1 cellular context compared by ENCODE assay signal in the genomic region with DNA sequence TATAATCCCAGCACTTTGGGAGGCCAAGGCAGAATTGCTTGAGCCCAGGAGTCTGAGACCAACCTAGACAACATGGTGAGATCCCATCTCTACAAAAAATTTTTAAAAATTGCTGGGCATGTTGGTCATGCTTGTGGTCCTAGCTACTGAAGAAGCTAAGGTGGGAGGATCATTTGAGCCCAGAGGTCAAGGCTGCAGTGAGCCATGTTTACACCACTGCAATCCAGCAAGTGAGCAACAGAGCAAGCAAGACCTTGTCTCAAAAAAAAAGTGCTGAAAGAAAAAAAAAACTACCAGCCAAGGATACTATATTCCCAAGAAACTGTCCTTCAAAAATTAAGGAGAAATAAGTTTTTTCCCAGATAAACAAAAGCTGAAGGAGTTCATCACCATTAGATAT.
A peak's percentile ranks its signal among the peaks of the same experiment; 100 is the strongest.
TF ChIP-seq lines count a peak whose summit lies in the region.

No MANE protein-coding gene starts in this region.

TF ChIP-seq in HepG2, 621 proteins besides CTCF, POLR2A, EP300 and RAD21 (continued from another document and continues in another):
- TF ChIP-seq NR0B2 (CRISPR knock-in tag; IDR thresholded peaks at IDR 0.05) (no peak), NR3C1 (CRISPR knock-in tag; IDR thresholded peaks at IDR 0.05) (no peak), ZNF234 (CRISPR knock-in tag; conservative IDR thresholded peaks at IDR 0.05) (no peak), ZNF333 (CRISPR knock-in tag; IDR thresholded peaks at IDR 0.05; ENCODE audit: borderline replicate concordance) (no peak), ZIK1 (CRISPR knock-in tag; IDR thresholded peaks at IDR 0.05; ENCODE audit: borderline replicate concordance, low read depth) (no peak), FOSL1 (CRISPR knock-in tag; IDR thresholded peaks at IDR 0.05; ENCODE audit: borderline replicate concordance) (no peak), TBX2 (CRISPR knock-in tag; IDR thresholded peaks at IDR 0.05; ENCODE audit: borderline replicate concordance) (no peak), ZNF563 (CRISPR knock-in tag; IDR thresholded peaks at IDR 0.05) (no peak), KDM1A (CRISPR knock-in tag; IDR thresholded peaks at IDR 0.05) (no peak), XBP1 (CRISPR knock-in tag; IDR thresholded peaks at IDR 0.05) (no peak), CENPX (CRISPR knock-in tag; IDR thresholded peaks at IDR 0.05) (no peak), DPF2 (CRISPR knock-in tag; IDR thresholded peaks at IDR 0.05; ENCODE audit: borderline replicate concordance, low read depth) (0 out of 2 replicates have a peak, but pooled peaks have one; percentile 44), SMAD3 (CRISPR knock-in tag; IDR thresholded peaks at IDR 0.05) (no peak), ZNF382 (CRISPR knock-in tag; IDR thresholded peaks at IDR 0.05; ENCODE audit: borderline replicate concordance) (no peak), ZNF577 (CRISPR knock-in tag; IDR thresholded peaks at IDR 0.05; ENCODE audit: borderline replicate concordance, low read depth) (no peak), ZNF605 (CRISPR knock-in tag; IDR thresholded peaks at IDR 0.05) (no peak), FOXO1 (CRISPR knock-in tag; IDR thresholded peaks at IDR 0.05) (peak; percentile 84), NCOA2 (CRISPR knock-in tag; IDR thresholded peaks at IDR 0.05) (peak; percentile 74), SIX4 (CRISPR knock-in tag; IDR thresholded peaks at IDR 0.05) (0 out of 2 replicates have a peak, but pooled peaks have one; percentile 14), ZMAT3 (CRISPR knock-in tag; conservative IDR thresholded peaks at IDR 0.05) (0 out of 2 replicates have a peak, but pooled peaks have one; percentile 57), ZNF335 (CRISPR knock-in tag; IDR thresholded peaks at IDR 0.05) (no peak), ZNF670 (CRISPR knock-in tag; IDR thresholded peaks at IDR 0.05; ENCODE audit: borderline replicate concordance) (no peak), RXRB (CRISPR knock-in tag; IDR thresholded peaks at IDR 0.05; ENCODE audit: borderline replicate concordance) (peak; percentile 66), IRF2 (CRISPR knock-in tag; IDR thresholded peaks at IDR 0.05) (0 out of 2 replicates have a peak, but pooled peaks have one; percentile 21), SRSF1 (optimal IDR thresholded peaks at IDR 0.05; ENCODE audit: low read depth, low read length) (no peak), ZUFSP (CRISPR knock-in tag; IDR thresholded peaks at IDR 0.05; ENCODE audit: borderline replicate concordance) (no peak), FOXK2 (IDR thresholded peaks at IDR 0.05) (no peak), ZNF451 (CRISPR knock-in tag; IDR thresholded peaks at IDR 0.05) (no peak), THAP8 (CRISPR knock-in tag; IDR thresholded peaks at IDR 0.05; ENCODE audit: borderline replicate concordance) (no peak), SOX13 (IDR thresholded peaks at IDR 0.05) (no peak), SOX13 (CRISPR knock-in tag; conservative IDR thresholded peaks at IDR 0.05 in 1 of 2, IDR thresholded peaks at IDR 0.05 in 1 of 2) (peak in 1 of 2 experiments; percentile 70; a peak in 2 of 4 replicates), EHMT2 (IDR thresholded peaks at IDR 0.05; ENCODE audit: borderline replicate concordance, low read depth, low read length) (no peak)
- TF ChIP-seq, protein P1, sequence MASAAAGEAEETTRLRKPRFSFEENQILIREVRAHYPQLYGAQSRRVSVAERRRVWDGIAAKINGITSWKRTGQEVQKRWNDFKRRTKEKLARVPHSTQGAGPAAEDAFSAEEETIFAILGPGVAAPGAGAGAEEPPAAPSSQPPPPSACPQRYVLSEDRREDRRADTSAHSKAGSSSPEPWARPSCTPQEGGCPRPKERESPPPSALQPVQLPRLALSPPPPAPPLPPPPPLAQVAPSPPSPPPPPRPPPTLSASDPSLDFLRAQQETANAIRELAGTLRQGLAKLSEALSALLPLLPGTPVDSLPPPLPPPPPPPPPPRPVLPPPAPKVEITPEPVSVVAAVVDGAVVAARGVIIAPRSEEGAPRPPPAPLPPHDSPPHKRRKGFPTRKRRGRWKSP (CRISPR knock-in tag; IDR thresholded peaks at IDR 0.05), result no peak
- TF ChIP-seq, protein P2, sequence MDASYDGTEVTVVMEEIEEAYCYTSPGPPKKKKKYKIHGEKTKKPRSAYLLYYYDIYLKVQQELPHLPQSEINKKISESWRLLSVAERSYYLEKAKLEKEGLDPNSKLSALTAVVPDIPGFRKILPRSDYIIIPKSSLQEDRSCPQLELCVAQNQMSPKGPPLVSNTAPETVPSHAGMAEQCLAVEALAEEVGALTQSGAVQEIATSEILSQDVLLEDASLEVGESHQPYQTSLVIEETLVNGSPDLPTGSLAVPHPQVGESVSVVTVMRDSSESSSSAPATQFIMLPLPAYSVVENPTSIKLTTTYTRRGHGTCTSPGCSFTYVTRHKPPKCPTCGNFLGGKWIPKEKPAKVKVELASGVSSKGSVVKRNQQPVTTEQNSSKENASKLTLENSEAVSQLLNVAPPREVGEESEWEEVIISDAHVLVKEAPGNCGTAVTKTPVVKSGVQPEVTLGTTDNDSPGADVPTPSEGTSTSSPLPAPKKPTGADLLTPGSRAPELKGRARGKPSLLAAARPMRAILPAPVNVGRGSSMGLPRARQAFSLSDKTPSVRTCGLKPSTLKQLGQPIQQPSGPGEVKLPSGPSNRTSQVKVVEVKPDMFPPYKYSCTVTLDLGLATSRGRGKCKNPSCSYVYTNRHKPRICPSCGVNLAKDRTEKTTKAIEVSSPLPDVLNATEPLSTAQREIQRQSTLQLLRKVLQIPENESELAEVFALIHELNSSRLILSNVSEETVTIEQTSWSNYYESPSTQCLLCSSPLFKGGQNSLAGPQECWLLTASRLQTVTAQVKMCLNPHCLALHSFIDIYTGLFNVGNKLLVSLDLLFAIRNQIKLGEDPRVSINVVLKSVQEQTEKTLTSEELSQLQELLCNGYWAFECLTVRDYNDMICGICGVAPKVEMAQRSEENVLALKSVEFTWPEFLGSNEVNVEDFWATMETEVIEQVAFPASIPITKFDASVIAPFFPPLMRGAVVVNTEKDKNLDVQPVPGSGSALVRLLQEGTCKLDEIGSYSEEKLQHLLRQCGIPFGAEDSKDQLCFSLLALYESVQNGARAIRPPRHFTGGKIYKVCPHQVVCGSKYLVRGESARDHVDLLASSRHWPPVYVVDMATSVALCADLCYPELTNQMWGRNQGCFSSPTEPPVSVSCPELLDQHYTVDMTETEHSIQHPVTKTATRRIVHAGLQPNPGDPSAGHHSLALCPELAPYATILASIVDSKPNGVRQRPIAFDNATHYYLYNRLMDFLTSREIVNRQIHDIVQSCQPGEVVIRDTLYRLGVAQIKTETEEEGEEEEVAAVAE (CRISPR knock-in tag; IDR thresholded peaks at IDR 0.05; ENCODE audit: borderline replicate concordance), result no peak
- TF ChIP-seq, protein P3, sequence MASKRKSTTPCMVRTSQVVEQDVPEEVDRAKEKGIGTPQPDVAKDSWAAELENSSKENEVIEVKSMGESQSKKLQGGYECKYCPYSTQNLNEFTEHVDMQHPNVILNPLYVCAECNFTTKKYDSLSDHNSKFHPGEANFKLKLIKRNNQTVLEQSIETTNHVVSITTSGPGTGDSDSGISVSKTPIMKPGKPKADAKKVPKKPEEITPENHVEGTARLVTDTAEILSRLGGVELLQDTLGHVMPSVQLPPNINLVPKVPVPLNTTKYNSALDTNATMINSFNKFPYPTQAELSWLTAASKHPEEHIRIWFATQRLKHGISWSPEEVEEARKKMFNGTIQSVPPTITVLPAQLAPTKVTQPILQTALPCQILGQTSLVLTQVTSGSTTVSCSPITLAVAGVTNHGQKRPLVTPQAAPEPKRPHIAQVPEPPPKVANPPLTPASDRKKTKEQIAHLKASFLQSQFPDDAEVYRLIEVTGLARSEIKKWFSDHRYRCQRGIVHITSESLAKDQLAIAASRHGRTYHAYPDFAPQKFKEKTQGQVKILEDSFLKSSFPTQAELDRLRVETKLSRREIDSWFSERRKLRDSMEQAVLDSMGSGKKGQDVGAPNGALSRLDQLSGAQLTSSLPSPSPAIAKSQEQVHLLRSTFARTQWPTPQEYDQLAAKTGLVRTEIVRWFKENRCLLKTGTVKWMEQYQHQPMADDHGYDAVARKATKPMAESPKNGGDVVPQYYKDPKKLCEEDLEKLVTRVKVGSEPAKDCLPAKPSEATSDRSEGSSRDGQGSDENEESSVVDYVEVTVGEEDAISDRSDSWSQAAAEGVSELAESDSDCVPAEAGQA (IDR thresholded peaks at IDR 0.05; ENCODE audit: low read depth), result no peak
- TF ChIP-seq, protein P3 (CRISPR knock-in tag; IDR thresholded peaks at IDR 0.05; ENCODE audit: borderline replicate concordance), result no peak
- TF ChIP-seq, protein P4, sequence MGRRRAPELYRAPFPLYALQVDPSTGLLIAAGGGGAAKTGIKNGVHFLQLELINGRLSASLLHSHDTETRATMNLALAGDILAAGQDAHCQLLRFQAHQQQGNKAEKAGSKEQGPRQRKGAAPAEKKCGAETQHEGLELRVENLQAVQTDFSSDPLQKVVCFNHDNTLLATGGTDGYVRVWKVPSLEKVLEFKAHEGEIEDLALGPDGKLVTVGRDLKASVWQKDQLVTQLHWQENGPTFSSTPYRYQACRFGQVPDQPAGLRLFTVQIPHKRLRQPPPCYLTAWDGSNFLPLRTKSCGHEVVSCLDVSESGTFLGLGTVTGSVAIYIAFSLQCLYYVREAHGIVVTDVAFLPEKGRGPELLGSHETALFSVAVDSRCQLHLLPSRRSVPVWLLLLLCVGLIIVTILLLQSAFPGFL (CRISPR knock-in tag; IDR thresholded peaks at IDR 0.05), result no peak
- TF ChIP-seq, protein P5, sequence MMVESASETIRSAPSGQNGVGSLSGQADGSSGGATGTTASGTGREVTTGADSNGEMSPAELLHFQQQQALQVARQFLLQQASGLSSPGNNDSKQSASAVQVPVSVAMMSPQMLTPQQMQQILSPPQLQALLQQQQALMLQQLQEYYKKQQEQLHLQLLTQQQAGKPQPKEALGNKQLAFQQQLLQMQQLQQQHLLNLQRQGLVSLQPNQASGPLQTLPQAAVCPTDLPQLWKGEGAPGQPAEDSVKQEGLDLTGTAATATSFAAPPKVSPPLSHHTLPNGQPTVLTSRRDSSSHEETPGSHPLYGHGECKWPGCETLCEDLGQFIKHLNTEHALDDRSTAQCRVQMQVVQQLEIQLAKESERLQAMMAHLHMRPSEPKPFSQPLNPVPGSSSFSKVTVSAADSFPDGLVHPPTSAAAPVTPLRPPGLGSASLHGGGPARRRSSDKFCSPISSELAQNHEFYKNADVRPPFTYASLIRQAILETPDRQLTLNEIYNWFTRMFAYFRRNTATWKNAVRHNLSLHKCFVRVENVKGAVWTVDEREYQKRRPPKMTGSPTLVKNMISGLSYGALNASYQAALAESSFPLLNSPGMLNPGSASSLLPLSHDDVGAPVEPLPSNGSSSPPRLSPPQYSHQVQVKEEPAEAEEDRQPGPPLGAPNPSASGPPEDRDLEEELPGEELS (CRISPR knock-in tag; IDR thresholded peaks at IDR 0.05), result peak; percentile 77
